13 cellular contexts compared by ENCODE assay signal in the genomic region with DNA sequence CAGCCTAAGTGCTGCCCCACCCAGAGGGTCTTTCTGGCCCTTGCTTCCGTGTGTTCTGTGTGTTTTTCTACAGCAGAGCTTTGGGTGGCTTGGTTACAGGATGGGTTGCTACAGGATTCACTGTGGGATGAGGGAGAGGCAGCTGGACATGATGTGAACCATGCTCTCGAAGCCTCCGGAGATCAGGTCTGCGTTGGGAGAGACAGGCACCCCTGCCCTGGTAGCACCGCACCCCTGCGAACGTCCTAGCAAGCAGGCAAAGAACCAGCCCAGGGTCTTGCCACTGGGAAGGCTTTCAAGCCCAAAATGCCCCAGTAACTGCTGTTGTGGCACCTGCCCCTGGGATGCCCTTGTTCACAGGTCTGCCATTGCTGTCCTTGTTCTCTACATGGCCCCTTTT.
"Had no signal": no experiment of that assay in that cellular context is flagged by ENCODE, and none has a peak within 500 bp of the region (broad histone marks: within the 10 kb centered on the region; RNA-seq: fewer than 3 reads in every experiment).

No MANE protein-coding gene starts in this region.

- DNase-seq: activated CD4-positive, alpha-beta T cell treated with anti-CD3 and anti-CD28 coated beads, Interleukin-2, amount 50 U/mL, for 4 hours; activated CD4-positive, CD25-positive, alpha-beta regulatory T cell treated with anti-CD3 and anti-CD28 coated beads, Interleukin-2, amount 50 U/mL, for 72 hours; activated naive CD8-positive, alpha-beta T cell treated with anti-CD3 and anti-CD28 coated beads, Interleukin-2, amount 10 ng/mL, durations not matched to agents 7 days and 5 days; activated T-cell treated with anti-CD3 and anti-CD28 coated beads, Interleukin-2, amount 50 U/mL, for 72 hours; anterior cingulate cortex; midbrain; naive B cell; stimulated activated CD4-positive, alpha-beta T cell treated with anti-CD3 and anti-CD28 coated beads, Interleukin-12 subunit alpha, Interleukin-12 subunit beta, amount 100 ng/mL, for 4 hours; stimulated activated naive CD4-positive, alpha-beta T cell treated with Interleukin-2 at 50 U/mL for 16 hours had no signal

- H3K27ac Mint-ChIP-seq: activated naive CD8-positive, alpha-beta T cell treated with anti-CD3 and anti-CD28 coated beads, Interleukin-2, amount 10 ng/mL, durations not matched to agents 7 days and 5 days; activated T-cell treated with anti-CD3 and anti-CD28 coated beads, Interleukin-2, amount 50 U/mL, for 72 hours; T-helper 2 cell treated with Interferon-gamma antibody and Interleukin-4, amounts not matched to agents 5 μg/mL and 100 μg/mL, for 36 hours had no signal

- H3K4me3 Mint-ChIP-seq: activated naive CD8-positive, alpha-beta T cell treated with anti-CD3 and anti-CD28 coated beads, Interleukin-2, amount 10 ng/mL, durations not matched to agents 7 days and 5 days; activated T-cell treated with anti-CD3 and anti-CD28 coated beads, Interleukin-2, amount 50 U/mL, for 72 hours; naive B cell; T-helper 2 cell treated with Interferon-gamma antibody and Interleukin-4, amounts not matched to agents 5 μg/mL and 100 μg/mL, for 36 hours had no signal

- H3K9me3 ChIP-seq: gastroesophageal sphincter, thoracic aorta had no signal

- H3K27ac ChIP-seq: thoracic aorta had no signal

- ATAC-seq: activated T-cell treated with anti-CD3 and anti-CD28 coated beads, Interleukin-2, amount 50 U/mL, for 72 hours; gastroesophageal sphincter had no signal

- FAIRE-seq: endometrium had no signal

- H3K27me3 Mint-ChIP-seq: activated naive CD8-positive, alpha-beta T cell treated with anti-CD3 and anti-CD28 coated beads, Interleukin-2, amount 10 ng/mL, durations not matched to agents 7 days and 5 days; naive B cell had no signal

- H3K9me3 Mint-ChIP-seq: activated naive CD8-positive, alpha-beta T cell treated with anti-CD3 and anti-CD28 coated beads, Interleukin-2, amount 10 ng/mL, durations not matched to agents 7 days and 5 days; activated T-cell treated with anti-CD3 and anti-CD28 coated beads, Interleukin-2, amount 50 U/mL, for 72 hours; naive B cell; T-helper 2 cell treated with Interferon-gamma antibody and Interleukin-4, amounts not matched to agents 5 μg/mL and 100 μg/mL, for 36 hours had no signal

- H3K27me3 ChIP-seq: gastroesophageal sphincter had no signal

- H3K4me3 ChIP-seq: gastroesophageal sphincter, thoracic aorta had no signal
